In genomic region chr17:3033248-3033640, GRCh38 we compare ENCODE assay signal across 27 cellular contexts. TPM values are rescaled to one million over a fixed set of nuclear protein-coding genes. Genes with fewer than 3 reads are reported as not detected.
"Had no signal": no experiment of that assay in that cellular context is flagged by ENCODE, and none has a peak within 500 bp of the region (broad histone marks: within the 10 kb centered on the region; RNA-seq: fewer than 3 reads in every experiment).

No MANE protein-coding gene starts in this region.

- DNase-seq: activated CD4-positive, alpha-beta T cell treated with anti-CD3 and anti-CD28 coated beads for 48 hours; activated naive CD4-positive, alpha-beta T cell treated with anti-CD3 and anti-CD28 coated beads, Interleukin-2, amount 50 U/mL, for 16 hours; brain microvascular endothelial cell; cortex of kidney; effector CD4-positive, alpha-beta T cell; heart right ventricle; immature natural killer cell; midbrain; stimulated activated CD4-positive, alpha-beta T cell treated with anti-CD3 and anti-CD28 coated beads, Interleukin-15, amount 100 ng/mL, for 24 hours; stimulated activated CD4-positive, alpha-beta T cell treated with anti-CD3 and anti-CD28 coated beads, Interleukin-2, amount 100 ng/mL, for 48 hours; uterus had no signal

- H3K4me3 Mint-ChIP-seq: central memory CD8-positive, alpha-beta T cell; immature natural killer cell; neural crest cell; stimulated activated naive CD8-positive, alpha-beta T cell treated with anti-CD3 and anti-CD28 coated beads, Interleukin-15, Interleukin-2, amounts not matched to agents 100 ng/mL and 50 ng/mL, for 24 hours; T-helper 2 cell treated with Interferon-gamma antibody and Interleukin-4, amounts not matched to agents 5 μg/mL and 100 μg/mL, for 36 hours; WTC11 had no signal

- H3K27me3 Mint-ChIP-seq: central memory CD8-positive, alpha-beta T cell; stimulated activated naive CD8-positive, alpha-beta T cell treated with anti-CD3 and anti-CD28 coated beads, Interleukin-15, Interleukin-2, amounts not matched to agents 100 ng/mL and 50 ng/mL, for 24 hours had no signal

- H3K27ac ChIP-seq: brain microvascular endothelial cell, esophagus muscularis mucosa, gastroesophageal sphincter, prostate gland, right atrium auricular region, SK-N-MC, skin epidermis, tibial nerve, uterus had no signal

- H3K4me1 ChIP-seq: gastroesophageal sphincter, prostate gland, tibial nerve, uterus had no signal

- H3K36me3 ChIP-seq: brain microvascular endothelial cell, right atrium auricular region, uterus had no signal

- H3K27ac Mint-ChIP-seq: stimulated activated naive CD8-positive, alpha-beta T cell treated with anti-CD3 and anti-CD28 coated beads, Interleukin-15, Interleukin-2, amounts not matched to agents 100 ng/mL and 50 ng/mL, for 24 hours; T-helper 2 cell treated with Interferon-gamma antibody and Interleukin-4, amounts not matched to agents 5 μg/mL and 100 μg/mL, for 36 hours; WTC11 had no signal

- ATAC-seq: gastroesophageal sphincter, WTC11 had no signal

- H3K27me3 ChIP-seq: brain microvascular endothelial cell, heart right ventricle, right atrium auricular region, tibial nerve, uterus had no signal

- H3K4me1 Mint-ChIP-seq: neural crest cell, WTC11 had no signal

- H3K9me3 ChIP-seq: esophagus muscularis mucosa, gastroesophageal sphincter, heart right ventricle, prostate gland, right atrium auricular region, tibial nerve, uterus had no signal

- H3K4me3 ChIP-seq: esophagus muscularis mucosa, gastroesophageal sphincter, heart right ventricle, lung, prostate gland, right atrium auricular region, SK-N-MC, skin epidermis, tibial nerve, uterus had no signal

- H3K9me3 Mint-ChIP-seq: central memory CD8-positive, alpha-beta T cell; neural crest cell; stimulated activated naive CD8-positive, alpha-beta T cell treated with anti-CD3 and anti-CD28 coated beads, Interleukin-15, Interleukin-2, amounts not matched to agents 100 ng/mL and 50 ng/mL, for 24 hours; T-helper 2 cell treated with Interferon-gamma antibody and Interleukin-4, amounts not matched to agents 5 μg/mL and 100 μg/mL, for 36 hours; WTC11 had no signal

RNA-seq across cellular contexts. Expression of gene OR1D5, which starts 30.2 kb away (rescaled TPM):
- total RNA-seq: activated CD8-positive, alpha-beta memory T cell treated with anti-CD3 and anti-CD28 coated beads for 36 hours; aorta; esophagus muscularis mucosa; gastroesophageal sphincter; heart right ventricle; lung; neural crest cell; osteocyte; prostate gland; right atrium auricular region; tibial nerve; uterus; WTC11 had no signal
